ENCODE assay signal across 18 cellular contexts in genomic region chr12:131131808-131132117, GRCh38.
A peak's percentile ranks its signal among the peaks of the same experiment; 100 is the strongest.
DNase-seq lines count a peak whose midpoint lies in the region; ATAC-seq, FAIRE-seq and TF ChIP-seq lines count a peak whose summit lies in the region.
"Had no signal": no experiment of that assay in that cellular context is flagged by ENCODE, and none has a peak within 500 bp of the region (broad histone marks: within the 10 kb centered on the region; RNA-seq: fewer than 3 reads in every experiment).

No MANE protein-coding gene starts in this region.

- peaks cover 2% of the 10 kb centered on the region for H3K36me3 Mint-ChIP-seq in neural progenitor cell
- H3K36me3 Mint-ChIP-seq: activated CD8-positive, alpha-beta memory T cell treated with anti-CD3 and anti-CD28 coated beads, Interleukin-2, amount 10 ng/mL, durations not matched to agents 7 days and 5 days; activated naive CD4-positive, alpha-beta T cell treated with anti-CD3 and anti-CD28 coated beads, Interleukin-2, amount 10 ng/mL, durations not matched to agents 7 days and 5 days; naive thymus-derived CD8-positive, alpha-beta T cell had no signal

- H3F3A ChIP-seq in neural progenitor cell (ENCODE audit: low read depth) (no peaks in the 10 kb centered on the region), smooth muscle cell (ENCODE audit: low read depth) (no peaks in the 10 kb centered on the region)

- no peaks in the 10 kb centered on the region for H3K79me2 ChIP-seq in neural progenitor cell (ENCODE audit: low read depth)
- H3K79me2 ChIP-seq in smooth muscle cell (ENCODE audit: low read depth) = no peaks in the 10 kb centered on the region

- H3K9me3 ChIP-seq in BLaER1 treated with 17β-estradiol and CSF1 and Interleukin-3, amounts not matched to agents 10 nM and 100 nM (replicated peaks in 1 of 11) = peaks cover 0 to 11% (median 0%) of the 10 kb centered on the region in 11 experiments; a peak in 6 of 22 replicates
- H3K9me3 ChIP-seq in neural progenitor cell (ENCODE audit: low read depth) (no peaks in the 10 kb centered on the region), smooth muscle cell (replicated peaks; ENCODE audit: low read depth) (no peaks in the 10 kb centered on the region), aorta (ENCODE audit: control insufficient read depth, low read length) (no peaks in the 10 kb centered on the region)
- H3K9me3 ChIP-seq: Peyer's patch had no signal

- peaks cover 0 to 22% (median 0%) of the 10 kb centered on the region in 11 experiments; a peak in 6 of 22 replicates for H4K20me1 ChIP-seq in BLaER1 treated with 17β-estradiol and CSF1 and Interleukin-3, amounts not matched to agents 10 nM and 100 nM
- H4K20me1 ChIP-seq in neural progenitor cell (ENCODE audit: low read depth) (no peaks in the 10 kb centered on the region), smooth muscle cell (ENCODE audit: low read depth) (no peaks in the 10 kb centered on the region)

- peaks cover 22% of the 10 kb centered on the region for H3K27me3 Mint-ChIP-seq in neural progenitor cell (ENCODE audit: insufficient read depth, low read depth)
- H3K27me3 Mint-ChIP-seq: activated CD4-positive, alpha-beta T cell treated with anti-CD3 and anti-CD28 coated beads, Interleukin-2, amount 10 ng/mL, durations not matched to agents 7 days and 5 days; activated CD8-positive, alpha-beta memory T cell treated with anti-CD3 and anti-CD28 coated beads, Interleukin-2, amount 10 ng/mL, durations not matched to agents 7 days and 5 days; B cell; naive thymus-derived CD8-positive, alpha-beta T cell had no signal

- peak; percentile 49 for DNase-seq in coronary artery (ENCODE audit: low spot score)
- DNase-seq in neural progenitor cell (ENCODE audit: low spot score) = no peak
- no peak for DNase-seq in smooth muscle cell (lab: John Stamatoyannopoulos, UW; ENCODE audit: unreplicated experiment)
- DNase-seq in frontal cortex (ENCODE audit: low spot score in 2 of 2) = no peak
- DNase-seq in cerebellar cortex (ENCODE audit: low spot score) = no peak
- DNase-seq in H4 (ENCODE audit: low spot score) = no peak
- no peak for DNase-seq in aorta
- DNase-seq: cortex of kidney, GF-D8 had no signal

- H3K4me3 ChIP-seq in BLaER1 treated with 17β-estradiol and CSF1 and Interleukin-3, amounts not matched to agents 10 nM and 100 nM = no peak overlapping the region
- no peak overlapping the region for H3K4me3 ChIP-seq in coronary artery
- H3K4me3 ChIP-seq in neural progenitor cell = no peak overlapping the region
- H3K4me3 ChIP-seq in smooth muscle cell = no peak overlapping the region
- H3K4me3 ChIP-seq in aorta (ENCODE audit: low read length in 2 of 2) = no peak overlapping the region
- H3K4me3 ChIP-seq: Peyer's patch had no signal

- TF ChIP-seq CTCF in coronary artery (IDR thresholded peaks at IDR 0.05) = no peak
- TF ChIP-seq CTCF in neural progenitor cell (IDR thresholded peaks at IDR 0.05) = no peak
- no peak for TF ChIP-seq CTCF in smooth muscle cell (IDR thresholded peaks at IDR 0.05; ENCODE audit: borderline replicate concordance, insufficient read depth, poor library complexity, severe bottlenecking)

- 79% methylated on average over 10 of the region's 10 CpGs for WGBS in smooth muscle cell (ENCODE audit: low lambda C conversion rate)
- WGBS in aorta, 2 donors = 74 to 79% methylated on average over 10 of the region's 10 CpGs

- H3K4me3 Mint-ChIP-seq in neural progenitor cell = peak overlapping the region; percentile 48
- H3K4me3 Mint-ChIP-seq: activated CD4-positive, alpha-beta T cell treated with anti-CD3 and anti-CD28 coated beads, Interleukin-2, amount 10 ng/mL, durations not matched to agents 7 days and 5 days; activated CD8-positive, alpha-beta memory T cell treated with anti-CD3 and anti-CD28 coated beads, Interleukin-2, amount 10 ng/mL, durations not matched to agents 7 days and 5 days; activated naive CD4-positive, alpha-beta T cell treated with anti-CD3 and anti-CD28 coated beads, Interleukin-2, amount 10 ng/mL, durations not matched to agents 7 days and 5 days; B cell had no signal

- H3K4me1 ChIP-seq in BLaER1 treated with 17β-estradiol and CSF1 and Interleukin-3, amounts not matched to agents 10 nM and 100 nM = peaks cover 0 to 25% (median 22%) of the 10 kb centered on the region in 10 experiments; a peak in 17 of 20 replicates
- no peaks in the 10 kb centered on the region for H3K4me1 ChIP-seq in neural progenitor cell
- H3K4me1 ChIP-seq in smooth muscle cell (ENCODE audit: low read depth) = no peaks in the 10 kb centered on the region
- no peaks in the 10 kb centered on the region for H3K4me1 ChIP-seq in aorta (ENCODE audit: control insufficient read depth in 1 of 2, insufficient read depth in 2 of 2, low read length in 2 of 2)

- H3K4me2 ChIP-seq in BLaER1 treated with 17β-estradiol and CSF1 and Interleukin-3, amounts not matched to agents 10 nM and 100 nM = peak overlapping the region in 9 of 11 experiments; percentile 43 to 66 (median 55); a peak in 13 of 22 replicates
- peak overlapping the region; percentile 71 for H3K4me2 ChIP-seq in neural progenitor cell
- H3K4me2 ChIP-seq in smooth muscle cell = peak overlapping the region; percentile 56

- no peak overlapping the region for H3K27ac ChIP-seq in BLaER1 treated with 17β-estradiol and CSF1 and Interleukin-3, amounts not matched to agents 10 nM and 100 nM
- no peak overlapping the region for H3K27ac ChIP-seq in coronary artery
- H3K27ac ChIP-seq in neural progenitor cell = no peak overlapping the region
- no peak overlapping the region for H3K27ac ChIP-seq in smooth muscle cell (ENCODE audit: low read depth)
- no peak overlapping the region for H3K27ac ChIP-seq in aorta (ENCODE audit: low read depth in 1 of 2, low read length in 2 of 2)
- H3K27ac ChIP-seq: Peyer's patch had no signal

- peak overlapping the region; percentile 84 for H2AFZ ChIP-seq in neural progenitor cell (replicated peaks)
- no peak overlapping the region for H2AFZ ChIP-seq in smooth muscle cell (ENCODE audit: low read depth)

- H3K9me3 Mint-ChIP-seq in neural progenitor cell = peaks cover 4% of the 10 kb centered on the region
- H3K9me3 Mint-ChIP-seq: naive thymus-derived CD8-positive, alpha-beta T cell had no signal

- ATAC-seq in aorta (ENCODE audit: low FRiP score) = no peak

- no peak overlapping the region for H3K9ac ChIP-seq in BLaER1 treated with 17β-estradiol and CSF1 and Interleukin-3, amounts not matched to agents 10 nM and 100 nM
- H3K9ac ChIP-seq in neural progenitor cell (no peak overlapping the region), smooth muscle cell (ENCODE audit: low read depth) (no peak overlapping the region)

- no peak for FAIRE-seq in frontal cortex (lab: Jason Lieb, UNC)
- FAIRE-seq: endometrium, islet of Langerhans had no signal

- H3K4me1 Mint-ChIP-seq in neural progenitor cell = peaks cover 29% of the 10 kb centered on the region
- H3K4me1 Mint-ChIP-seq: activated CD4-positive, alpha-beta T cell treated with anti-CD3 and anti-CD28 coated beads, Interleukin-2, amount 10 ng/mL, durations not matched to agents 7 days and 5 days; activated CD8-positive, alpha-beta memory T cell treated with anti-CD3 and anti-CD28 coated beads, Interleukin-2, amount 10 ng/mL, durations not matched to agents 7 days and 5 days; activated naive CD4-positive, alpha-beta T cell treated with anti-CD3 and anti-CD28 coated beads, Interleukin-2, amount 10 ng/mL, durations not matched to agents 7 days and 5 days; B cell; naive thymus-derived CD8-positive, alpha-beta T cell had no signal

- H3K27ac Mint-ChIP-seq in neural progenitor cell = no peak overlapping the region
- H3K27ac Mint-ChIP-seq: activated CD4-positive, alpha-beta T cell treated with anti-CD3 and anti-CD28 coated beads, Interleukin-2, amount 10 ng/mL, durations not matched to agents 7 days and 5 days; activated CD8-positive, alpha-beta memory T cell treated with anti-CD3 and anti-CD28 coated beads, Interleukin-2, amount 10 ng/mL, durations not matched to agents 7 days and 5 days; activated naive CD4-positive, alpha-beta T cell treated with anti-CD3 and anti-CD28 coated beads, Interleukin-2, amount 10 ng/mL, durations not matched to agents 7 days and 5 days had no signal

- H3K36me3 ChIP-seq in BLaER1 treated with 17β-estradiol and CSF1 and Interleukin-3, amounts not matched to agents 10 nM and 100 nM = no peaks in the 10 kb centered on the region; a peak in 1 of 22 replicates
- H3K36me3 ChIP-seq in neural progenitor cell (no peaks in the 10 kb centered on the region), smooth muscle cell (ENCODE audit: low read depth) (no peaks in the 10 kb centered on the region), aorta (ENCODE audit: control insufficient read depth in 1 of 2, insufficient read depth in 2 of 2, low read length in 1 of 2) (no peaks in the 10 kb centered on the region)
- H3K36me3 ChIP-seq: Peyer's patch had no signal

- no peaks in the 10 kb centered on the region for H3K27me3 ChIP-seq in BLaER1 treated with 17β-estradiol and CSF1 and Interleukin-3, amounts not matched to agents 10 nM and 100 nM
- H3K27me3 ChIP-seq in neural progenitor cell = no peaks in the 10 kb centered on the region
- H3K27me3 ChIP-seq in smooth muscle cell (ENCODE audit: low read depth) = no peaks in the 10 kb centered on the region
- H3K27me3 ChIP-seq in aorta (ENCODE audit: control insufficient read depth in 1 of 2, insufficient read depth in 2 of 2, low read length in 1 of 2) = no peaks in the 10 kb centered on the region
- H3K27me3 ChIP-seq: Peyer's patch had no signal

- intact Hi-C loops in aorta (cut with DNase I) = loop anchor here (2.0 kb wide), 1 partner anchor 215 kb away; no protein-coding TSS in a partner anchor
